ENCODE assay signal across 14 cellular contexts in genomic region chr3:138800248-138800647, GRCh38. TPM values are rescaled to one million over a fixed set of nuclear protein-coding genes. Genes with fewer than 3 reads are reported as not detected.
DNase-seq lines count a peak whose midpoint lies in the region; ATAC-seq and TF ChIP-seq lines count a peak whose summit lies in the region.
"Had no signal": no experiment of that assay in that cellular context is flagged by ENCODE, and none has a peak within 500 bp of the region (broad histone marks: within the 10 kb centered on the region; RNA-seq: fewer than 3 reads in every experiment).

No MANE protein-coding gene starts in this region.

- H3K4me3 ChIP-seq in right atrium auricular region (no peak overlapping the region), upper lobe of right lung (no peak overlapping the region)
- H3K4me3 ChIP-seq: BLaER1, GM23248 had no signal

- no peaks in the 10 kb centered on the region for H3K27me3 ChIP-seq in right atrium auricular region
- H3K27me3 ChIP-seq in upper lobe of right lung, result no peaks in the 10 kb centered on the region
- H3K27me3 ChIP-seq: BLaER1 had no signal

- H3K9me3 Mint-ChIP-seq in central memory CD8-positive, alpha-beta T cell, result no peaks in the 10 kb centered on the region
- H3K9me3 Mint-ChIP-seq in naive thymus-derived CD8-positive, alpha-beta T cell, result no peaks in the 10 kb centered on the region

- H3K4me1 Mint-ChIP-seq in central memory CD8-positive, alpha-beta T cell, result peaks cover 43% of the 10 kb centered on the region
- H3K4me1 Mint-ChIP-seq in naive thymus-derived CD8-positive, alpha-beta T cell, result peaks cover 22 to 40% (median 31%) of the 10 kb centered on the region in 4 donors

- POLR2A ChIA-PET in naive thymus-derived CD8-positive, alpha-beta T cell (lab: Charles Lee), result interaction anchor here (0.5 kb wide), 1 partner anchor 11 kb away, joined by 4 read pairs; no protein-coding TSS in a partner anchor

- H3K36me3 Mint-ChIP-seq in central memory CD8-positive, alpha-beta T cell (ENCODE audit: insufficient read depth), result peaks cover 6% of the 10 kb centered on the region
- H3K36me3 Mint-ChIP-seq in naive thymus-derived CD8-positive, alpha-beta T cell, result peaks cover 0 to 16% (median 0%) of the 10 kb centered on the region in 3 donors

- TF ChIP-seq CTCF in right atrium auricular region (IDR thresholded peaks at IDR 0.05), result no peak
- no peak for TF ChIP-seq CTCF in upper lobe of right lung (IDR thresholded peaks at IDR 0.05)

- intact Hi-C loops in Right ventricle myocardium superior (cut with DNase I), result no loop called here
- intact Hi-C loops in Right ventricle myocardium inferior (cut with DNase I), result no loop called here
- intact Hi-C loops in upper lobe of right lung (cut with DNase I), result no loop called here

- no peak overlapping the region for H3K4me3 Mint-ChIP-seq in central memory CD8-positive, alpha-beta T cell
- no peak overlapping the region for H3K4me3 Mint-ChIP-seq in naive thymus-derived CD8-positive, alpha-beta T cell

- H3K27ac ChIP-seq in right atrium auricular region (peak overlapping the region; percentile 61 to 89), upper lobe of right lung (no peak overlapping the region)
- H3K27ac ChIP-seq: BLaER1, GM23248 had no signal

- H3K36me3 ChIP-seq in right atrium auricular region (no peaks in the 10 kb centered on the region), upper lobe of right lung (peaks cover 5% of the 10 kb centered on the region)

- no peaks in the 10 kb centered on the region for H3K27me3 Mint-ChIP-seq in central memory CD8-positive, alpha-beta T cell
- H3K27me3 Mint-ChIP-seq in naive thymus-derived CD8-positive, alpha-beta T cell, result no peaks in the 10 kb centered on the region

- H3K9me3 ChIP-seq in right atrium auricular region (no peaks in the 10 kb centered on the region), upper lobe of right lung (no peaks in the 10 kb centered on the region)
- H3K9me3 ChIP-seq: BLaER1 had no signal

- H3K27ac Mint-ChIP-seq in central memory CD8-positive, alpha-beta T cell (ENCODE audit: low read depth), result peak overlapping the region; percentile 3
- peak overlapping the region in 1 of 10 donors; percentile 77 for H3K27ac Mint-ChIP-seq in naive thymus-derived CD8-positive, alpha-beta T cell

- ATAC-seq in Right ventricle myocardium superior (ENCODE audit: poor library complexity) (peak; percentile 24), Right ventricle myocardium inferior (no peak), upper lobe of right lung (peak; percentile 22), GM19328 (IDR thresholded peaks at IDR 0.05; ENCODE audit: unreplicated experiment) (no peak)
- ATAC-seq in central memory CD8-positive, alpha-beta T cell (replicated peaks; ENCODE audit: extremely low read depth, poor library complexity, severe bottlenecking), result no peak
- ATAC-seq in naive thymus-derived CD8-positive, alpha-beta T cell, result no peak
- ATAC-seq: HCT116 had no signal

- DNase-seq in Right ventricle myocardium superior (no peak), Right ventricle myocardium inferior (ENCODE audit: missing footprints) (no peak), right atrium auricular region (ENCODE audit: low spot score) (no peak), upper lobe of right lung (no peak)
- DNase-seq in central memory CD8-positive, alpha-beta T cell (ENCODE audit: low spot score in 2 of 2), result no peak
- DNase-seq in naive thymus-derived CD8-positive, alpha-beta T cell, result no peak
- DNase-seq: 8988T, AML-193, DMS53, GF-D8, GM23248 had no signal

- peaks cover 0 to 35% of the 10 kb centered on the region in 2 donors for H3K4me1 ChIP-seq in right atrium auricular region
- H3K4me1 ChIP-seq in upper lobe of right lung, result no peaks in the 10 kb centered on the region
- H3K4me1 ChIP-seq: BLaER1 had no signal

RNA-seq across cellular contexts. Expression of gene PIK3CB, which starts 34.5 kb away (rescaled TPM):
- total RNA-seq in Right ventricle myocardium superior (30.7 TPM), Right ventricle myocardium inferior (30.9 TPM), right atrium auricular region (10 to 100 TPM; 27.7 to 35.0 TPM), upper lobe of right lung (37.4 TPM)
- total RNA-seq in naive thymus-derived CD8-positive, alpha-beta T cell, result 10 to 100 TPM; 30.4 to 34.2 TPM
- 10 to 100 TPM in 2 of 3 donors, 1 to 10 TPM in 1; 8.9 to 13.4 (median 10.1) TPM for polyA plus RNA-seq in naive thymus-derived CD8-positive, alpha-beta T cell

Comparison
In these comparisons a context has a peak if more than half of its experiments do, and no peak if none do; other contexts are left out.
1. ATAC-seq: peak in Right ventricle myocardium superior (single experiment) and upper lobe of right lung (single experiment); none in Right ventricle myocardium inferior (single experiment), central memory CD8-positive, alpha-beta T cell (single experiment), GM19328 (single experiment) and naive thymus-derived CD8-positive, alpha-beta T cell (0 of 2).